In genomic region chr1:7624791-7625355, GRCh38 we compare ENCODE assay signal across 28 cellular contexts.
"Had no signal": no experiment of that assay in that cellular context is flagged by ENCODE, and none has a peak within 500 bp of the region (broad histone marks: within the 10 kb centered on the region; RNA-seq: fewer than 3 reads in every experiment).

No MANE protein-coding gene starts in this region.

- H3K27me3 ChIP-seq: colonic mucosa, neural progenitor cell, testis, upper lobe of left lung had no signal

- H3K9me3 ChIP-seq: colonic mucosa, esophagus muscularis mucosa, gastroesophageal sphincter, heart left ventricle, left lung, testis, tibial artery, upper lobe of left lung had no signal

- ATAC-seq: foreskin keratinocyte; gastroesophageal sphincter; heart left ventricle; left cardiac atrium; left lung; naive thymus-derived CD4-positive, alpha-beta T cell; sciatic nerve; stimulated activated memory B cell treated with anti-CD40 and anti-IgM and Interleukin-4, amounts not matched to agents 10 μg/mL and 1 μg/mL and 100 μg/mL, for 72 hours; stimulated activated naive CD8-positive, alpha-beta T cell treated with anti-CD3 and anti-CD28 coated beads, Interleukin-15, Interleukin-2, amounts not matched to agents 100 U/mL and 50 U/mL, for 24 hours had no signal

- DNase-seq: colonic mucosa; effector CD8-positive, alpha-beta T cell; endodermal cell; foreskin keratinocyte; left cardiac atrium; mammary epithelial cell; mesendoderm; midbrain; naive thymus-derived CD4-positive, alpha-beta T cell; stimulated activated CD4-positive, alpha-beta T cell treated with anti-CD3 and anti-CD28 coated beads, Interleukin-4, amount 100 ng/mL, for 4 hours; stimulated activated naive CD8-positive, alpha-beta T cell treated with anti-CD3 and anti-CD28 coated beads, Interleukin-15, Interleukin-2, amounts not matched to agents 100 U/mL and 50 U/mL, for 24 hours; testis; tibial artery; upper lobe of left lung had no signal

- H3K4me1 ChIP-seq: colonic mucosa, foreskin keratinocyte, left lung, neural progenitor cell, tibial artery had no signal

- H3K36me3 ChIP-seq: colonic mucosa, esophagus muscularis mucosa, gastroesophageal sphincter, heart left ventricle, left lung, neural progenitor cell, tibial artery, upper lobe of left lung had no signal

- H3K9ac ChIP-seq: neural progenitor cell, parathyroid adenoma had no signal

- H2AFZ ChIP-seq: hepatocyte, neural progenitor cell, parathyroid adenoma had no signal

- H3K4me2 ChIP-seq: hepatocyte, neural progenitor cell had no signal

- FAIRE-seq: endothelial cell of umbilical vein, urothelium cell line had no signal

- H3K27ac Mint-ChIP-seq: dendritic cell treated with granulocyte-macrophage colony-stimulating factor and Interleukin-4, amounts not matched to agents 40 ng/mL and 50 ng/mL, for 4 days; endodermal cell; naive thymus-derived CD4-positive, alpha-beta T cell; nephron; neural progenitor cell; progenitor cell of endocrine pancreas; stimulated activated memory B cell treated with anti-CD40 and anti-IgM and Interleukin-4, amounts not matched to agents 10 μg/mL and 1 μg/mL and 100 μg/mL, for 72 hours had no signal

- H3K79me2 ChIP-seq: hepatocyte, parathyroid adenoma had no signal

- H3K27ac ChIP-seq: colonic mucosa, esophagus muscularis mucosa, foreskin keratinocyte, gastroesophageal sphincter, heart left ventricle, hepatocyte, left lung, neural progenitor cell, parathyroid adenoma, testis, tibial artery, upper lobe of left lung had no signal

- H3K4me3 ChIP-seq: colonic mucosa, esophagus muscularis mucosa, gastroesophageal sphincter, heart left ventricle, hepatocyte, left lung, neural progenitor cell, testis, tibial artery, upper lobe of left lung had no signal

- H3K4me1 Mint-ChIP-seq: naive thymus-derived CD4-positive, alpha-beta T cell; neural progenitor cell; stimulated activated memory B cell treated with anti-CD40 and anti-IgM and Interleukin-4, amounts not matched to agents 10 μg/mL and 1 μg/mL and 100 μg/mL, for 72 hours had no signal

- H3K4me3 Mint-ChIP-seq: dendritic cell treated with granulocyte-macrophage colony-stimulating factor and Interleukin-4, amounts not matched to agents 40 ng/mL and 50 ng/mL, for 4 days; endodermal cell; naive thymus-derived CD4-positive, alpha-beta T cell; nephron; neural progenitor cell; stimulated activated memory B cell treated with anti-CD40 and anti-IgM and Interleukin-4, amounts not matched to agents 10 μg/mL and 1 μg/mL and 100 μg/mL, for 72 hours had no signal

- H3K9me3 Mint-ChIP-seq: dendritic cell treated with granulocyte-macrophage colony-stimulating factor and Interleukin-4, amounts not matched to agents 40 ng/mL and 50 ng/mL, for 4 days; endodermal cell; nephron; neural progenitor cell; stimulated activated memory B cell treated with anti-CD40 and anti-IgM and Interleukin-4, amounts not matched to agents 10 μg/mL and 1 μg/mL and 100 μg/mL, for 72 hours had no signal

- H3K36me3 Mint-ChIP-seq: naive thymus-derived CD4-positive, alpha-beta T cell; neural progenitor cell; stimulated activated memory B cell treated with anti-CD40 and anti-IgM and Interleukin-4, amounts not matched to agents 10 μg/mL and 1 μg/mL and 100 μg/mL, for 72 hours had no signal
